ENCODE assay signal across 8 cellular contexts in genomic region chr2:199911877-199912161, GRCh38. TPM values are rescaled to one million over a fixed set of nuclear protein-coding genes. Genes with fewer than 3 reads are reported as not detected.
DNase-seq lines count a peak whose midpoint lies in the region; ATAC-seq and TF ChIP-seq lines count a peak whose summit lies in the region.

No MANE protein-coding gene starts in this region.

- H3K9me3 ChIP-seq in DND-41 (ENCODE audit: insufficient read depth, low read length, severe bottlenecking), result peaks cover 2% of the 10 kb centered on the region
- peaks cover 2% of the 10 kb centered on the region for H3K9me3 ChIP-seq in RWPE2 (ENCODE audit: severe bottlenecking)

- peak overlapping the region; percentile 92 for H2AFZ ChIP-seq in DND-41 (ENCODE audit: low read depth, low read length)

- peaks cover 12% of the 10 kb centered on the region for H3K36me3 Mint-ChIP-seq in progenitor cell of endocrine pancreas (ENCODE audit: insufficient read depth)

- H3K4me1 ChIP-seq in DND-41 (ENCODE audit: insufficient read depth, low read length) (peaks cover 37% of the 10 kb centered on the region), RWPE2 (ENCODE audit: insufficient read depth, poor library complexity, severe bottlenecking) (peaks cover 15% of the 10 kb centered on the region)

- H4K20me1 ChIP-seq in DND-41 (ENCODE audit: insufficient read depth, low read length), result peaks cover 24% of the 10 kb centered on the region; the same call in 1 of the 2 replicates

- ATAC-seq in DND-41 (ENCODE audit: insufficient read depth, low read depth) (peak; percentile 1; the same call in 1 of the 3 replicates), RWPE2 (ENCODE audit: low read depth) (no peak), GM18909 (IDR thresholded peaks at IDR 0.05; ENCODE audit: poor library complexity, unreplicated experiment) (no peak), GM21717 (IDR thresholded peaks at IDR 0.05; ENCODE audit: unreplicated experiment) (no peak)
- ATAC-seq in activated CD4-positive, CD25-positive, alpha-beta regulatory T cell treated with anti-CD3 and anti-CD28 coated beads, Interleukin-2, amount 50 U/mL, for 24 hours, result no peak

- DNase-seq in DND-41 (no peak), RWPE2 (ENCODE audit: low spot score) (no peak), fibroblast of peridontal ligament (ENCODE audit: extremely low read depth) (peak; percentile 23), progenitor cell of endocrine pancreas (ENCODE audit: low spot score, unreplicated experiment) (no peak), DMS53 treated with DMSO at 0.1 percent for 48 hours (lab: John Stamatoyannopoulos, UW; ENCODE audit: unreplicated experiment) (no peak)

- H3K9ac ChIP-seq in DND-41 (ENCODE audit: low read depth, low read length), result peak overlapping the region; percentile 99

- peak overlapping the region; percentile 96 for H3K4me3 Mint-ChIP-seq in progenitor cell of endocrine pancreas (ENCODE audit: low read depth)

- no peaks in the 10 kb centered on the region for H3K27me3 Mint-ChIP-seq in progenitor cell of endocrine pancreas

- peaks cover 6% of the 10 kb centered on the region for H3K9me3 Mint-ChIP-seq in progenitor cell of endocrine pancreas (ENCODE audit: low read depth)

- peak overlapping the region; percentile 98 for H3K27ac Mint-ChIP-seq in progenitor cell of endocrine pancreas

- no peak for TF ChIP-seq CTCF in DND-41 (IDR thresholded peaks at IDR 0.05; ENCODE audit: borderline replicate concordance, extremely low read depth, low read length, poor library complexity, severe bottlenecking)
- TF ChIP-seq CTCF in RWPE2 (IDR thresholded peaks at IDR 0.05; ENCODE audit: poor library complexity, severe bottlenecking), result no peak
- TF ChIP-seq CTCF in progenitor cell of endocrine pancreas (IDR thresholded peaks at IDR 0.05; ENCODE audit: unreplicated experiment), result no peak

- peaks cover 54% of the 10 kb centered on the region for H3K79me2 ChIP-seq in DND-41 (ENCODE audit: insufficient read depth, low read length)

- H3K4me3 ChIP-seq in DND-41 (ENCODE audit: low read depth in 1 of 2, low read length in 2 of 2) (peak overlapping the region; percentile 73 to 99), RWPE2 (ENCODE audit: severe bottlenecking) (peak overlapping the region; percentile 54)

- H3K27ac ChIP-seq in DND-41 (ENCODE audit: low read length) (peak overlapping the region; percentile 98), RWPE2 (ENCODE audit: poor library complexity, severe bottlenecking) (peak overlapping the region; percentile 69)

- peaks cover 32% of the 10 kb centered on the region for H3K36me3 ChIP-seq in DND-41 (ENCODE audit: insufficient read depth, low read length)
- peaks cover 27% of the 10 kb centered on the region for H3K36me3 ChIP-seq in RWPE2 (ENCODE audit: low read depth)

- H3K4me2 ChIP-seq in DND-41 (ENCODE audit: insufficient read depth, low read length), result peak overlapping the region; percentile 78

- H3K4me1 Mint-ChIP-seq in progenitor cell of endocrine pancreas (ENCODE audit: low read depth), result peaks cover 22% of the 10 kb centered on the region

- H3K27me3 ChIP-seq in DND-41 (ENCODE audit: insufficient read depth, low read length, poor library complexity), result no peaks in the 10 kb centered on the region
- H3K27me3 ChIP-seq in RWPE2 (ENCODE audit: insufficient read depth, poor library complexity, severe bottlenecking), result no peaks in the 10 kb centered on the region

RNA-seq across cellular contexts. Expression of gene C2orf69, which starts 0.7 kb away (rescaled TPM):
- 13.6 and 14.3 TPM in 2 replicates for total RNA-seq in progenitor cell of endocrine pancreas

RNA-seq across cellular contexts. Expression of gene TYW5, which starts 43.5 kb away (rescaled TPM):
- total RNA-seq in progenitor cell of endocrine pancreas, result 16.6 and 17.9 TPM in 2 replicates

RNA-seq across cellular contexts. Expression of gene MAIP1, which starts 43.6 kb away (rescaled TPM):
- total RNA-seq in progenitor cell of endocrine pancreas, result 18.8 and 20.4 TPM in 2 replicates
